ENCODE assay signal across 26 cellular contexts in genomic region chr20:59721386-59721785, GRCh38.
"Had no signal": no experiment of that assay in that cellular context is flagged by ENCODE, and none has a peak within 500 bp of the region (broad histone marks: within the 10 kb centered on the region; RNA-seq: fewer than 3 reads in every experiment).

No MANE protein-coding gene starts in this region.

- H3K27ac ChIP-seq: adrenal gland, breast epithelium, KMS-11, SK-N-MC, VCaP had no signal

- H3K36me3 ChIP-seq: adrenal gland, breast epithelium had no signal

- H3K4me3 ChIP-seq: adrenal gland, breast epithelium, SK-N-MC had no signal

- FAIRE-seq: RCC 7860 had no signal

- ATAC-seq: T-cell had no signal

- DNase-seq: activated CD4-positive, alpha-beta memory T cell treated with anti-CD3 and anti-CD28 coated beads, Interleukin-2, amount 10 ng/mL, durations not matched to agents 7 days and 5 days; activated CD4-positive, alpha-beta T cell treated with anti-CD3 and anti-CD28 coated beads, Interleukin-2, amount 50 U/mL, for 1 hour; activated CD4-positive, CD25-positive, alpha-beta regulatory T cell; activated CD8-positive, alpha-beta memory T cell treated with anti-CD3 and anti-CD28 coated beads, Interleukin-2, amount 50 U/mL, for 4 hours; activated naive CD4-positive, alpha-beta T cell treated with anti-CD3 and anti-CD28 coated beads, Interleukin-2, amount 50 U/mL, for 16 hours; activated naive CD8-positive, alpha-beta T cell treated with anti-CD3 and anti-CD28 coated beads, Interleukin-2, amount 10 ng/mL, durations not matched to agents 7 days and 5 days; activated T-cell treated with anti-CD3 and anti-CD28 coated beads, Interleukin-2, amount 50 U/mL, for 1 hour; adrenal gland; aorta; central memory CD4-positive, alpha-beta T cell; NCI-H1092; NCI-H1417 treated with DMSO at 0.1 percent for 48 hours; NCI-H1694; NCI-H2029 treated with DMSO at 0.1 percent for 48 hours; NCI-H510A treated with DMSO at 0.1 percent for 48 hours; NCI-H69; NK-92 treated with Interleukin-12 subunit alpha and Interleukin-12 subunit beta, amount 100 ng/mL, for 24 hours; SHP77 treated with DMSO at 0.1 percent for 48 hours; T-cell; T-helper 2 cell; T1000 had no signal
